In the genomic region with DNA sequence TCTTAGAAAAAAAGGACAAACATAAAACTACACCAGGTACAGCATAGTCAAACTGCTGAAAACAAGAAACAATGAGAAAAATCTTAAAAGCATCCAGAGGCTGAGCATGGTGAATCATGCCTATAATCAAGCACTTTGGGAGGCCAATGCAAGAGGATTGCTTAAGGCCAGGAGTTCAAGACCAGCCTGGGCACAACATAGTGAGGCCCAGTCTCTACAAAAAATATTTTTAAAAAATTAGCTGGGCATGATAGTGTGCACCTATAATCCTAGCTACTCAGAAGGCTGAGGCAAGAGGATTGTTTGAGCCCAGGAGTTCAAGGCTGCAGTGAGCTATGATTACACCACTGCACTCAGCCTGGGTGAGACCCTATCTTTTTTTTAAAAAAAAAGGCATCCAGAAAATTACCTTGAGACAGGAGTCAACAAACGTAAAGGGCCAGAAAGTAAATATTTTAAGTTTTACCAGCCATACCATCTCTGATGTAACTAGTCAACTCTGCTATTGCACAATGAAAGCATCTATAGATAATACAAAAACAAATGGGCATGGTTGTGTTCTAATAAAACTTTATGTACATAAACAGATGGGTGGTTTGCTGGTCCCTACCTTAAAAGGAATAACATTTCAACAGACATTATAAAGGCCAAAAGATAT, we compare ENCODE assay signal across 1 cellular context.
TF ChIP-seq lines count a peak whose summit lies in the region.

No MANE protein-coding gene starts in this region.

TF ChIP-seq in HepG2, 621 proteins besides CTCF, POLR2A, EP300 and RAD21 (continued from another document and continues in another):
- TF ChIP-seq, protein P1, sequence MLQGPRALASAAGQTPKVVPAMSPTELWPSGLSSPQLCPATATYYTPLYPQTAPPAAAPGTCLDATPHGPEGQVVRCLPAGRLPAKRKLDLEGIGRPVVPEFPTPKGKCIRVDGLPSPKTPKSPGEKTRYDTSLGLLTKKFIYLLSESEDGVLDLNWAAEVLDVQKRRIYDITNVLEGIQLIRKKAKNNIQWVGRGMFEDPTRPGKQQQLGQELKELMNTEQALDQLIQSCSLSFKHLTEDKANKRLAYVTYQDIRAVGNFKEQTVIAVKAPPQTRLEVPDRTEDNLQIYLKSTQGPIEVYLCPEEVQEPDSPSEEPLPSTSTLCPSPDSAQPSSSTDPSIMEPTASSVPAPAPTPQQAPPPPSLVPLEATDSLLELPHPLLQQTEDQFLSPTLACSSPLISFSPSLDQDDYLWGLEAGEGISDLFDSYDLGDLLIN (CRISPR knock-in tag; IDR thresholded peaks at IDR 0.05; ENCODE audit: borderline replicate concordance): no peak
- TF ChIP-seq ZNF343 (CRISPR knock-in tag; IDR thresholded peaks at IDR 0.05) (no peak), FOXA1 (IDR thresholded peaks at IDR 0.05) (no peak), FOXA1 (CRISPR knock-in tag; IDR thresholded peaks at IDR 0.05) (peak; percentile 47; the same call in 1 of the 2 replicates), ZMYM4 (CRISPR knock-in tag; IDR thresholded peaks at IDR 0.05) (peak; percentile 75), SALL1 (CRISPR knock-in tag; IDR thresholded peaks at IDR 0.05) (peak; percentile 86), TOE1 (CRISPR knock-in tag; IDR thresholded peaks at IDR 0.05) (peak; percentile 26; the same call in 1 of the 2 replicates), MED1 (CRISPR knock-in tag; IDR thresholded peaks at IDR 0.05) (peak; percentile 77), PREB (CRISPR knock-in tag; IDR thresholded peaks at IDR 0.05) (no peak), HOXA5 (CRISPR knock-in tag; IDR thresholded peaks at IDR 0.05) (peak; percentile 31; the same call in 1 of the 2 replicates), NFYC (CRISPR knock-in tag; IDR thresholded peaks at IDR 0.05) (no peak), ZNF574 (CRISPR knock-in tag; IDR thresholded peaks at IDR 0.05) (peak; percentile 45; the same call in 1 of the 2 replicates), KDM4B (CRISPR knock-in tag; IDR thresholded peaks at IDR 0.05) (no peak), KAT8 (CRISPR knock-in tag; IDR thresholded peaks at IDR 0.05) (peak; percentile 45; the same call in 1 of the 2 replicates), PRDM15 (CRISPR knock-in tag; IDR thresholded peaks at IDR 0.05) (peak; percentile 73; the same call in 1 of the 2 replicates), SATB2 (CRISPR knock-in tag; IDR thresholded peaks at IDR 0.05) (peak; percentile 70; the same call in 1 of the 2 replicates), ZBTB26 (CRISPR knock-in tag; IDR thresholded peaks at IDR 0.05; ENCODE audit: borderline replicate concordance) (peak; percentile 76; the same call in 1 of the 2 replicates), CBX2 (IDR thresholded peaks at IDR 0.05; ENCODE audit: low read depth, low read length) (no peak), CBX2 (CRISPR knock-in tag; IDR thresholded peaks at IDR 0.05; ENCODE audit: low read depth) (no peak), JDP2 (CRISPR knock-in tag; IDR thresholded peaks at IDR 0.05; ENCODE audit: borderline replicate concordance) (no peak), SOX13 (IDR thresholded peaks at IDR 0.05) (no peak), SOX13 (CRISPR knock-in tag; conservative IDR thresholded peaks at IDR 0.05 in 1 of 2, IDR thresholded peaks at IDR 0.05 in 1 of 2) (peak in 1 of 2 experiments; percentile 81; a peak in 2 of 4 replicates), IKZF5 (CRISPR knock-in tag; IDR thresholded peaks at IDR 0.05) (peak; percentile 49; the same call in 1 of the 2 replicates)
- TF ChIP-seq, protein P2, sequence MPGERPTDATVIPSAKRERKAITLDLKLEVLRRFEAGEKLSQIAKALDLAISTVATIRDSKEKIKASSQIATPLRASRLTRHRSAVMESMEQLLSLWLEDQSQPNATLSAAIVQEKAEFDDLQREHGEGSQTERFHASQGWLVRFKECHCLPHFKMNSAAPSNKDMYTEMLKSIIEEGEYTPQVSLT (CRISPR knock-in tag; IDR thresholded peaks at IDR 0.05; ENCODE audit: borderline replicate concordance, low read depth): no peak
- TF ChIP-seq, protein P3, sequence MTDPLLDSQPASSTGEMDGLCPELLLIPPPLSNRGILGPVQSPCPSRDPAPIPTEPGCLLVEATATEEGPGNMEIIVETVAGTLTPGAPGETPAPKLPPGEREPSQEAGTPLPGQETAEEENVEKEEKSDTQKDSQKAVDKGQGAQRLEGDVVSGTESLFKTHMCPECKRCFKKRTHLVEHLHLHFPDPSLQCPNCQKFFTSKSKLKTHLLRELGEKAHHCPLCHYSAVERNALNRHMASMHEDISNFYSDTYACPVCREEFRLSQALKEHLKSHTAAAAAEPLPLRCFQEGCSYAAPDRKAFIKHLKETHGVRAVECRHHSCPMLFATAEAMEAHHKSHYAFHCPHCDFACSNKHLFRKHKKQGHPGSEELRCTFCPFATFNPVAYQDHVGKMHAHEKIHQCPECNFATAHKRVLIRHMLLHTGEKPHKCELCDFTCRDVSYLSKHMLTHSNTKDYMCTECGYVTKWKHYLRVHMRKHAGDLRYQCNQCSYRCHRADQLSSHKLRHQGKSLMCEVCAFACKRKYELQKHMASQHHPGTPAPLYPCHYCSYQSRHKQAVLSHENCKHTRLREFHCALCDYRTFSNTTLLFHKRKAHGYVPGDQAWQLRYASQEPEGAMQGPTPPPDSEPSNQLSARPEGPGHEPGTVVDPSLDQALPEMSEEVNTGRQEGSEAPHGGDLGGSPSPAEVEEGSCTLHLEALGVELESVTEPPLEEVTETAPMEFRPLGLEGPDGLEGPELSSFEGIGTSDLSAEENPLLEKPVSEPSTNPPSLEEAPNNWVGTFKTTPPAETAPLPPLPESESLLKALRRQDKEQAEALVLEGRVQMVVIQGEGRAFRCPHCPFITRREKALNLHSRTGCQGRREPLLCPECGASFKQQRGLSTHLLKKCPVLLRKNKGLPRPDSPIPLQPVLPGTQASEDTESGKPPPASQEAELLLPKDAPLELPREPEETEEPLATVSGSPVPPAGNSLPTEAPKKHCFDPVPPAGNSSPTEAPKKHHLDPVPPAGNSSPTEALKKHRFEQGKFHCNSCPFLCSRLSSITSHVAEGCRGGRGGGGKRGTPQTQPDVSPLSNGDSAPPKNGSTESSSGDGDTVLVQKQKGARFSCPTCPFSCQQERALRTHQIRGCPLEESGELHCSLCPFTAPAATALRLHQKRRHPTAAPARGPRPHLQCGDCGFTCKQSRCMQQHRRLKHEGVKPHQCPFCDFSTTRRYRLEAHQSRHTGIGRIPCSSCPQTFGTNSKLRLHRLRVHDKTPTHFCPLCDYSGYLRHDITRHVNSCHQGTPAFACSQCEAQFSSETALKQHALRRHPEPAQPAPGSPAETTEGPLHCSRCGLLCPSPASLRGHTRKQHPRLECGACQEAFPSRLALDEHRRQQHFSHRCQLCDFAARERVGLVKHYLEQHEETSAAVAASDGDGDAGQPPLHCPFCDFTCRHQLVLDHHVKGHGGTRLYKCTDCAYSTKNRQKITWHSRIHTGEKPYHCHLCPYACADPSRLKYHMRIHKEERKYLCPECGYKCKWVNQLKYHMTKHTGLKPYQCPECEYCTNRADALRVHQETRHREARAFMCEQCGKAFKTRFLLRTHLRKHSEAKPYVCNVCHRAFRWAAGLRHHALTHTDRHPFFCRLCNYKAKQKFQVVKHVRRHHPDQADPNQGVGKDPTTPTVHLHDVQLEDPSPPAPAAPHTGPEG (CRISPR knock-in tag; IDR thresholded peaks at IDR 0.05): 0 out of 2 replicates have a peak, but pooled peaks have one; percentile 24
- TF ChIP-seq, protein P4, sequence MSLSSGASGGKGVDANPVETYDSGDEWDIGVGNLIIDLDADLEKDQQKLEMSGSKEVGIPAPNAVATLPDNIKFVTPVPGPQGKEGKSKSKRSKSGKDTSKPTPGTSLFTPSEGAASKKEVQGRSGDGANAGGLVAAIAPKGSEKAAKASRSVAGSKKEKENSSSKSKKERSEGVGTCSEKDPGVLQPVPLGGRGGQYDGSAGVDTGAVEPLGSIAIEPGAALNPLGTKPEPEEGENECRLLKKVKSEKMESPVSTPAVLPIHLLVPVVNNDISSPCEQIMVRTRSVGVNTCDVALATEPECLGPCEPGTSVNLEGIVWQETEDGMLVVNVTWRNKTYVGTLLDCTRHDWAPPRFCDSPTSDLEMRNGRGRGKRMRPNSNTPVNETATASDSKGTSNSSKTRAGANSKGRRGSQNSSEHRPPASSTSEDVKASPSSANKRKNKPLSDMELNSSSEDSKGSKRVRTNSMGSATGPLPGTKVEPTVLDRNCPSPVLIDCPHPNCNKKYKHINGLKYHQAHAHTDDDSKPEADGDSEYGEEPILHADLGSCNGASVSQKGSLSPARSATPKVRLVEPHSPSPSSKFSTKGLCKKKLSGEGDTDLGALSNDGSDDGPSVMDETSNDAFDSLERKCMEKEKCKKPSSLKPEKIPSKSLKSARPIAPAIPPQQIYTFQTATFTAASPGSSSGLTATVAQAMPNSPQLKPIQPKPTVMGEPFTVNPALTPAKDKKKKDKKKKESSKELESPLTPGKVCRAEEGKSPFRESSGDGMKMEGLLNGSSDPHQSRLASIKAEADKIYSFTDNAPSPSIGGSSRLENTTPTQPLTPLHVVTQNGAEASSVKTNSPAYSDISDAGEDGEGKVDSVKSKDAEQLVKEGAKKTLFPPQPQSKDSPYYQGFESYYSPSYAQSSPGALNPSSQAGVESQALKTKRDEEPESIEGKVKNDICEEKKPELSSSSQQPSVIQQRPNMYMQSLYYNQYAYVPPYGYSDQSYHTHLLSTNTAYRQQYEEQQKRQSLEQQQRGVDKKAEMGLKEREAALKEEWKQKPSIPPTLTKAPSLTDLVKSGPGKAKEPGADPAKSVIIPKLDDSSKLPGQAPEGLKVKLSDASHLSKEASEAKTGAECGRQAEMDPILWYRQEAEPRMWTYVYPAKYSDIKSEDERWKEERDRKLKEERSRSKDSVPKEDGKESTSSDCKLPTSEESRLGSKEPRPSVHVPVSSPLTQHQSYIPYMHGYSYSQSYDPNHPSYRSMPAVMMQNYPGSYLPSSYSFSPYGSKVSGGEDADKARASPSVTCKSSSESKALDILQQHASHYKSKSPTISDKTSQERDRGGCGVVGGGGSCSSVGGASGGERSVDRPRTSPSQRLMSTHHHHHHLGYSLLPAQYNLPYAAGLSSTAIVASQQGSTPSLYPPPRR (CRISPR knock-in tag; IDR thresholded peaks at IDR 0.05; ENCODE audit: borderline replicate concordance): peak; percentile 64
